1 cellular context compared by ENCODE assay signal in genomic region chr19:8494158-8494557, GRCh38.
TF ChIP-seq lines count a peak whose summit lies in the region.

No MANE protein-coding gene starts in this region.

TF ChIP-seq in SK-N-SH, 30 proteins besides CTCF, POLR2A, EP300 and RAD21 (continued from another document):
- TF ChIP-seq ZBTB33 (IDR thresholded peaks at IDR 0.05; ENCODE audit: borderline replicate concordance, low read depth) (no peak), USF2 (IDR thresholded peaks at IDR 0.05; ENCODE audit: borderline replicate concordance, low read depth, low read length) (no peak), REST (IDR thresholded peaks at IDR 0.05; ENCODE audit: low read depth, low read length) (no peak), YY1 (IDR thresholded peaks at IDR 0.05; ENCODE audit: low read depth) (no peak), JUND (IDR thresholded peaks at IDR 0.05) (no peak), TEAD4 (IDR thresholded peaks at IDR 0.05; ENCODE audit: borderline replicate concordance, insufficient read depth) (no peak), NFIC (IDR thresholded peaks at IDR 0.05; ENCODE audit: borderline replicate concordance) (no peak)
